Comparison of ENCODE assay signal across 10 cellular contexts in the genomic region with DNA sequence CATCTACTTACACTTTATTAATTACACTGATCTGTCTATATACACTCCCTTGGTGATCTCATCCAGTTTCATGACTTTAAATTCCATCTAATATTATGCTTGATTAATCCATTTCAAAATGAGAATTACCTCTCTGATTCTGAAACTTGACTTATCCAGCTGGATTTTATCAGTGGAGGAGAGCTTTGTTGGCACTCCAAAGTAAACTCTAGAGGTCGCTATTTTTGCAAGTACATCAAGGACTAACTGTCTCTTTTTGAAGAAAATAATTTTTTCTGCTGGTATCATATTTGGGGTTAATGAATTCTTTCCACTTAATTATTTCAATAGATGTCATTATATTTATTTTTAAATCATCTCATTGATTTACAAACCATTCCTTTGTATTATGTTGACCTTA.
DNase-seq lines count a peak whose midpoint lies in the region; ATAC-seq and TF ChIP-seq lines count a peak whose summit lies in the region.
"Had no signal": no experiment of that assay in that cellular context is flagged by ENCODE, and none has a peak within 500 bp of the region (broad histone marks: within the 10 kb centered on the region; RNA-seq: fewer than 3 reads in every experiment).

No MANE protein-coding gene starts in this region.

- no peak for TF ChIP-seq POLR2A in NB4 (IDR thresholded peaks at IDR 0.05; ENCODE audit: extremely low read depth, insufficient read length)

- H3K79me2 ChIP-seq in osteoblast (ENCODE audit: insufficient read depth, low read length), result no peaks in the 10 kb centered on the region

- no peak overlapping the region for H3K4me3 ChIP-seq in NB4 (ENCODE audit: low read depth, low read length)
- H3K4me3 ChIP-seq in choroid plexus epithelial cell (ENCODE audit: low read depth, low read length), result no peak overlapping the region
- H3K4me3 ChIP-seq in osteoblast (ENCODE audit: insufficient read depth, low read length), result no peak overlapping the region
- H3K4me3 ChIP-seq: K562 had no signal

- H2AFZ ChIP-seq in osteoblast (ENCODE audit: low read length), result no peak overlapping the region

- H3K27ac ChIP-seq in osteoblast (ENCODE audit: low read depth, low read length), result no peak overlapping the region

- no peaks in the 10 kb centered on the region for H3K9me3 ChIP-seq in osteoblast (ENCODE audit: low read depth, low read length)

- H3K27me3 ChIP-seq in osteoblast (ENCODE audit: insufficient read depth, low read length), result no peaks in the 10 kb centered on the region

- H3K4me2 ChIP-seq in osteoblast (ENCODE audit: insufficient read depth, low read length), result no peak overlapping the region

- H3K36me3 ChIP-seq in osteoblast (ENCODE audit: insufficient read depth, low read length), result no peaks in the 10 kb centered on the region

- ATAC-seq in GM18858 (IDR thresholded peaks at IDR 0.05; ENCODE audit: unreplicated experiment) (no peak), GM19463 (IDR thresholded peaks at IDR 0.05; ENCODE audit: unreplicated experiment) (no peak)
- ATAC-seq: K562, WTC11 had no signal

- TF ChIP-seq CTCF in NB4 (IDR thresholded peaks at IDR 0.05; ENCODE audit: low read depth, low read length) (peak; percentile 27), choroid plexus epithelial cell (conservative IDR thresholded peaks at IDR 0.05; ENCODE audit: low read depth, low read length) (no peak), osteoblast (IDR thresholded peaks at IDR 0.05; ENCODE audit: extremely low read depth, low read depth, low read length) (peak; percentile 39)

- H4K20me1 ChIP-seq in osteoblast (ENCODE audit: insufficient read depth, low read length), result no peaks in the 10 kb centered on the region

- no peaks in the 10 kb centered on the region for H3K4me1 ChIP-seq in osteoblast (ENCODE audit: insufficient read depth, low read length)

- DNase-seq in DMS53 (lab: John Stamatoyannopoulos, UW), result peak; percentile 38
- no peak for DNase-seq in DMS53 treated with DMSO at 0.1 percent for 48 hours (lab: John Stamatoyannopoulos, UW; ENCODE audit: unreplicated experiment)
- peak; percentile 14 for DNase-seq in NB4 (ENCODE audit: low read depth)
- peak; percentile 5 for DNase-seq in choroid plexus epithelial cell (ENCODE audit: low read depth)
- no peak for DNase-seq in osteoblast (ENCODE audit: insufficient read length, low spot score, missing footprints)
- no peak for DNase-seq in cortex of kidney (lab: John Stamatoyannopoulos, UW)

Comparison
In these comparisons a context has a peak if more than half of its experiments do, and no peak if none do; other contexts are left out.
1. DNase-seq: peak in DMS53 (single experiment), NB4 (single experiment) and choroid plexus epithelial cell (single experiment); none in DMS53 treated with DMSO at 0.1 percent for 48 hours (single experiment), osteoblast (single experiment) and cortex of kidney (single experiment).